ENCODE assay signal across 12 cellular contexts in the genomic region with DNA sequence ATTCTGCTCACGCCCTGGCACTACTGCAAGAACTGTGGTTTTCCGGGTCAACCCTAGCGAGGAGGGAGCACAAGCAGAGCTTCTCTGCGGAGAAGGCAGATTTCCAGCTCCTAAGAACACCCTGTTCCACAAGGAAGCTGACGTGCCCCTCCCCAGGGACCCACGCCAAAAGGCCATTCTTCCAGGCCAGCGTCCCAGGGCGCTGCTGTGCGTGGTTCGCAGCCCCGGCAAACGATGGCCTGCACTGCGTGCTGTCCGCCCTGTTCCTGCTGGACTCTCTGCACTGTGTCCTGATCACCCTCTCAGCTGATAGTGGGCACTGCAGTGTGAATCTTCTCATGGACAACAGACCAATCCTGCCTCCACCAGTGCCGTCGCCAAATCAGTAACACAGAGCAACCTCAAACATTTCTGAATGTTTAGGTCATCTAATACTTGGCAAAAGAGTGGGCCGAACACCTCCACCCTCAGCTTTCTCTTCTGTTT. TPM values are rescaled to one million over a fixed set of nuclear protein-coding genes. Genes with fewer than 3 reads are reported as not detected.
DNase-seq lines count a peak whose midpoint lies in the region; ATAC-seq, FAIRE-seq and TF ChIP-seq lines count a peak whose summit lies in the region.
"Had no signal": no experiment of that assay in that cellular context is flagged by ENCODE, and none has a peak within 500 bp of the region (broad histone marks: within the 10 kb centered on the region; RNA-seq: fewer than 3 reads in every experiment).

No MANE protein-coding gene starts in this region.

- H3K4me1 Mint-ChIP-seq in endothelial cell (ENCODE audit: unreplicated experiment) = peaks cover 3% of the 10 kb centered on the region
- no peaks in the 10 kb centered on the region for H3K4me1 Mint-ChIP-seq in CD8-positive, alpha-beta memory T cell

- DNase-seq in RCC 7860 (ENCODE audit: low spot score) (peak; percentile 76), esophagus muscularis mucosa (ENCODE audit: extremely low spot score) (peak; percentile 93), lung (ENCODE audit: low spot score) (peak; percentile 76), transverse colon (no peak), endothelial cell (ENCODE audit: low spot score) (no peak), NCI-H345 treated with DMSO at 0.1 percent for 48 hours (lab: John Stamatoyannopoulos, UW; ENCODE audit: unreplicated experiment) (no peak), dedifferentiated amniotic fluid mesenchymal stem cell (ENCODE audit: extremely low spot score) (no peak)
- no peak for DNase-seq in CD8-positive, alpha-beta memory T cell
- DNase-seq: OCI-M1; stimulated activated naive CD8-positive, alpha-beta T cell treated with anti-CD3 and anti-CD28 coated beads, Interleukin-15, Interleukin-2, amounts not matched to agents 100 U/mL and 50 U/mL, for 24 hours had no signal

- H3K4me1 ChIP-seq in esophagus muscularis mucosa = peaks cover 32 to 47% (median 41%) of the 10 kb centered on the region in 4 donors
- H3K4me1 ChIP-seq in lung (ENCODE audit: control insufficient read depth in 2 of 2, insufficient read depth in 2 of 2, low read length in 2 of 2) = peaks cover 2 to 6% of the 10 kb centered on the region in 2 donors
- no peaks in the 10 kb centered on the region for H3K4me1 ChIP-seq in transverse colon
- H3K4me1 ChIP-seq in CD8-positive, alpha-beta memory T cell (ENCODE audit: insufficient read depth, low read length) = no peaks in the 10 kb centered on the region

- H3K4me3 ChIP-seq in esophagus muscularis mucosa (peak overlapping the region in 3 of 4 donors; percentile 7 to 32 (median 27)), lung (no peak overlapping the region), transverse colon (no peak overlapping the region)
- no peak overlapping the region for H3K4me3 ChIP-seq in CD8-positive, alpha-beta memory T cell (ENCODE audit: low read length)

- intact Hi-C loops in esophagus muscularis mucosa (cut with DNase I) (loop anchor here (5.0 kb wide), 1 partner anchor 47 kb away; a partner anchor contains a TSS), transverse colon (cut with DNase I; ENCODE audit: low total_unique reads) (no loop called here)

- no peak overlapping the region for H3K27ac Mint-ChIP-seq in endothelial cell (ENCODE audit: unreplicated experiment)
- no peak overlapping the region for H3K27ac Mint-ChIP-seq in CD8-positive, alpha-beta memory T cell

- in situ Hi-C loops in transverse colon (cut with MboI; ENCODE audit: low pct_ligation_motif_present in 1 of 4, low pct_unique_long_range_greater_than_20kb in 1 of 4, low sequenced_read_pairs in 3 of 4) = no loop called here

- POLR2A ChIA-PET in CD8-positive, alpha-beta memory T cell (lab: Charles Lee) = no interaction called here

- H3K36me3 ChIP-seq in esophagus muscularis mucosa (peaks cover 21 to 67% (median 55%) of the 10 kb centered on the region in 4 donors), lung (ENCODE audit: control insufficient read depth in 2 of 2, insufficient read depth in 2 of 2, low read length in 2 of 2) (peaks cover 0 to 49% of the 10 kb centered on the region in 2 donors), transverse colon (peaks cover 0 to 21% (median 0%) of the 10 kb centered on the region in 4 donors)
- peaks cover 32% of the 10 kb centered on the region for H3K36me3 ChIP-seq in CD8-positive, alpha-beta memory T cell (ENCODE audit: insufficient read depth, low read length)

- peak; percentile 83 for TF ChIP-seq EP300 in esophagus muscularis mucosa (IDR thresholded peaks at IDR 0.05)
- TF ChIP-seq EP300 in transverse colon (IDR thresholded peaks at IDR 0.05; ENCODE audit: low read depth) = no peak

- TF ChIP-seq POLR2A in esophagus muscularis mucosa (IDR thresholded peaks at IDR 0.05; ENCODE audit: low read depth) (no peak), transverse colon (IDR thresholded peaks at IDR 0.05) (no peak)

- CTCF ChIA-PET in CD8-positive, alpha-beta memory T cell (lab: Charles Lee) = no interaction called here

- peak; percentile 75 for FAIRE-seq in RCC 7860 (lab: Jason Lieb, UNC)
- FAIRE-seq: endometrium had no signal

- no peaks in the 10 kb centered on the region for H3K9me3 Mint-ChIP-seq in endothelial cell (ENCODE audit: unreplicated experiment)
- H3K9me3 Mint-ChIP-seq in CD8-positive, alpha-beta memory T cell = peaks cover 0 to 2% (median 0%) of the 10 kb centered on the region in 5 donors

- peak; percentile 73 for ATAC-seq in lung (ENCODE audit: insufficient read depth, low FRiP score)
- ATAC-seq: HCT116; stimulated activated naive CD8-positive, alpha-beta T cell treated with anti-CD3 and anti-CD28 coated beads, Interleukin-15, Interleukin-2, amounts not matched to agents 100 U/mL and 50 U/mL, for 24 hours had no signal

- H3K27ac ChIP-seq in esophagus muscularis mucosa (replicated peaks in 1 of 4) = peak overlapping the region; percentile 83 to 88 (median 84)
- H3K27ac ChIP-seq in lung (ENCODE audit: low read depth in 1 of 2, low read length in 1 of 2) = peak overlapping the region; percentile 35 to 90
- H3K27ac ChIP-seq in transverse colon = peak overlapping the region in 3 of 4 donors; percentile 35 to 60 (median 48)
- H3K27ac ChIP-seq in CD8-positive, alpha-beta memory T cell (ENCODE audit: low read depth, low read length) = no peak overlapping the region

- H3K9me3 ChIP-seq in esophagus muscularis mucosa (no peaks in the 10 kb centered on the region), lung (ENCODE audit: control insufficient read depth in 2 of 2, insufficient read depth in 1 of 2, low read length in 1 of 2) (no peaks in the 10 kb centered on the region), transverse colon (no peaks in the 10 kb centered on the region)
- H3K9me3 ChIP-seq in CD8-positive, alpha-beta memory T cell (ENCODE audit: low read length) = no peaks in the 10 kb centered on the region

- 54% methylated on average over 10 of the region's 17 CpGs for WGBS in esophagus muscularis mucosa
- WGBS in lung, 2 donors = 67 to 86% methylated on average over 17 of the region's 17 CpGs
- WGBS in transverse colon (ENCODE audit: low coverage in 1 of 2), 2 donors = 67 to 95% methylated on average over 1 to 17 of the region's 17 CpGs

- H3K4me3 Mint-ChIP-seq in endothelial cell (ENCODE audit: unreplicated experiment) = no peak overlapping the region
- no peak overlapping the region for H3K4me3 Mint-ChIP-seq in CD8-positive, alpha-beta memory T cell

- H3K27me3 ChIP-seq in esophagus muscularis mucosa = no peaks in the 10 kb centered on the region
- H3K27me3 ChIP-seq in lung (ENCODE audit: control insufficient read depth, insufficient read depth) = no peaks in the 10 kb centered on the region
- no peaks in the 10 kb centered on the region for H3K27me3 ChIP-seq in transverse colon
- no peaks in the 10 kb centered on the region for H3K27me3 ChIP-seq in CD8-positive, alpha-beta memory T cell (ENCODE audit: insufficient read depth, low read length, poor library complexity, severe bottlenecking)

- TF ChIP-seq CTCF in esophagus muscularis mucosa (IDR thresholded peaks at IDR 0.05) = no peak
- TF ChIP-seq CTCF in lung (IDR thresholded peaks at IDR 0.05; ENCODE audit: control extremely low read depth, extremely low read depth) = no peak
- TF ChIP-seq CTCF in transverse colon (IDR thresholded peaks at IDR 0.05) = no peak
- no peak for TF ChIP-seq CTCF in endothelial cell (IDR thresholded peaks at IDR 0.05; ENCODE audit: unreplicated experiment)

- peaks cover 13% of the 10 kb centered on the region for H3K27me3 Mint-ChIP-seq in endothelial cell (ENCODE audit: unreplicated experiment)
- peaks cover 0 to 2% of the 10 kb centered on the region in 2 donors for H3K27me3 Mint-ChIP-seq in CD8-positive, alpha-beta memory T cell

- peaks cover 36% of the 10 kb centered on the region for H3K36me3 Mint-ChIP-seq in endothelial cell (ENCODE audit: low read depth, unreplicated experiment)
- H3K36me3 Mint-ChIP-seq in CD8-positive, alpha-beta memory T cell = peaks cover 4 to 94% (median 21%) of the 10 kb centered on the region in 3 donors

RNA-seq across cellular contexts. Expression of a gene that starts 49.1 kb away (rescaled TPM):
- total RNA-seq in esophagus muscularis mucosa (100 to 1,000 TPM in 1 of 4 donors, 10 to 100 TPM in 3; 90.0 to 130 (median 96.9) TPM), lung (10 to 100 TPM; 52.5 to 65.2 TPM), transverse colon (100 to 1,000 TPM in 1 of 4 donors, 10 to 100 TPM in 3; 44.1 to 110 (median 78.1) TPM), endothelial cell (ENCODE audit: unreplicated experiment) (21.6 TPM)
- 10 to 100 TPM; 46.8 to 59.3 TPM for polyA plus RNA-seq in lung
- total RNA-seq in CD8-positive, alpha-beta memory T cell = 10 to 100 TPM; 33.0 to 35.3 TPM
- polyA plus RNA-seq in CD8-positive, alpha-beta memory T cell = 24.1 TPM

Comparison
In these comparisons a context has a peak if more than half of its experiments do, and no peak if none do; other contexts are left out.
1. DNase-seq: peak in RCC 7860 (single experiment), esophagus muscularis mucosa (single experiment) and lung (single experiment); none in transverse colon (single experiment), endothelial cell (single experiment), NCI-H345 treated with DMSO at 0.1 percent for 48 hours (single experiment), dedifferentiated amniotic fluid mesenchymal stem cell (single experiment) and CD8-positive, alpha-beta memory T cell (0 of 5).
2. H3K4me3 ChIP-seq: peak in esophagus muscularis mucosa (3 of 4); none in lung (single experiment), transverse colon (0 of 4) and CD8-positive, alpha-beta memory T cell (single experiment).